12 cellular contexts compared by ENCODE assay signal in genomic region chr3:136708339-136708985, GRCh38.
"Had no signal": no experiment of that assay in that cellular context is flagged by ENCODE, and none has a peak within 500 bp of the region (broad histone marks: within the 10 kb centered on the region; RNA-seq: fewer than 3 reads in every experiment).

No MANE protein-coding gene starts in this region.

- H3K9me3 ChIP-seq: heart left ventricle, left lung, sigmoid colon had no signal

- DNase-seq: activated CD4-positive, alpha-beta T cell treated with anti-CD3 and anti-CD28 coated beads, Interleukin-2, amount 10 ng/mL, durations not matched to agents 7 days and 5 days; activated CD4-positive, CD25-positive, alpha-beta regulatory T cell; activated CD8-positive, alpha-beta memory T cell treated with anti-CD3 and anti-CD28 coated beads for 24 hours; activated naive CD4-positive, alpha-beta T cell treated with anti-CD3 and anti-CD28 coated beads, Interleukin-2, amount 10 ng/mL, durations not matched to agents 7 days and 5 days; central memory CD4-positive, alpha-beta T cell; cortex of kidney; heart left ventricle; left lung; sigmoid colon; stimulated activated CD4-positive, alpha-beta T cell treated with anti-CD3 and anti-CD28 coated beads, Interleukin-12 subunit alpha, Interleukin-12 subunit beta, amount 100 ng/mL, for 4 hours; stimulated activated naive CD4-positive, alpha-beta T cell had no signal

- H3K36me3 ChIP-seq: left lung, sigmoid colon had no signal

- H3K4me3 ChIP-seq: heart left ventricle, left lung, sigmoid colon had no signal

- ATAC-seq: activated T-helper 17 cell treated with anti-CD3 and anti-CD28 coated beads, Interleukin-2, amount 50 U/mL, for 72 hours; heart left ventricle; left lung had no signal

- H3K27ac ChIP-seq: heart left ventricle, sigmoid colon had no signal

- H3K27me3 ChIP-seq: heart left ventricle, left lung, sigmoid colon had no signal
